In the genomic region with DNA sequence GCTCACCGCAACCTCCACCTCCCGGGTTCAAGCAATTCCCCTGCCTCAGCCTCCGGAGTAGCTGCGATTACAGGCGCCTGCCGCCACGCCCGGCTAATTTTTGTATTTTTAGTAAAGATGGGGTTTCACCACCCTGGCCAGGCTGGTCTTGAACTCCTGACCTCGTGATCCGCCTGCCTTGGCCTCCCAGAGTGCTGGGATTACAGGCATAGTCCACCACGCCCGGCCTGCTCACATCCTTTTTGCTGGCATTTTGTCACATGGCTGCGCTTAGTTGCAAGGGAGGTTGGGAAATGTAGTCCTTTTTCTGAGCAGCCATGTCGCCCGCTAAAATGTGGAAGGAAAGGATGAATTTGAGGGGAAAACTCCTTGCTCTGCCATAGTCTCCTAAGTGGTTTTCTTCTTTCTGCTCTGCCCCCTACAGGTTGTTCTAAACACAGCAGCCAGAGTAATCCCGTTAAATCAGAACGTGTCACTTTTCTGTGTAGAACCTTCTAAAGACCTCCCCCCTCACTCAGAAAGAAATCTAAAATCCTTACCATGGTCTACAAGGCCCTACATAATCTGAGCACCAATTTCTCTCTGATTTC, we compare ENCODE assay signal across 8 cellular contexts. TPM values are rescaled to one million over a fixed set of nuclear protein-coding genes. Genes with fewer than 3 reads are reported as not detected.
DNase-seq lines count a peak whose midpoint lies in the region; ATAC-seq and TF ChIP-seq lines count a peak whose summit lies in the region.

No MANE protein-coding gene starts in this region.

- H3K4me3 Mint-ChIP-seq in mesothelial cell of epicardium, result no peak overlapping the region

- no peaks in the 10 kb centered on the region for H3K9me3 Mint-ChIP-seq in mesothelial cell of epicardium

- DNase-seq in AG04450 (ENCODE audit: low read depth, low spot score), result peak; percentile 39
- DNase-seq in RPMI7951 (ENCODE audit: low read depth), result peak; percentile 79
- DNase-seq in erythroblast (lab: John Stamatoyannopoulos, UW), result peak; percentile 58 to 70
- DNase-seq in mesothelial cell of epicardium (ENCODE audit: low spot score in 2 of 2, unreplicated experiment in 2 of 2), result no peak
- no peak for DNase-seq in GM19238 (ENCODE audit: insufficient read length, low spot score)
- no peak for DNase-seq in NCI-H1436 treated with DMSO at 0.1 percent for 48 hours (lab: John Stamatoyannopoulos, UW)

- H3K27ac Mint-ChIP-seq in mesothelial cell of epicardium, result peak overlapping the region; percentile 77

- H3K27ac ChIP-seq in AG04450 (ENCODE audit: low read depth, low read length), result no peak overlapping the region

- no peak for ATAC-seq in GM18505 (IDR thresholded peaks at IDR 0.05; ENCODE audit: unreplicated experiment)

- no peak for TF ChIP-seq POLR2A in erythroblast (IDR thresholded peaks at IDR 0.05; ENCODE audit: low read length)
- no peak for TF ChIP-seq POLR2A in GM18505 (IDR thresholded peaks at IDR 0.05; ENCODE audit: borderline replicate concordance, extremely low read depth, insufficient read depth, insufficient read length)

- H3K27me3 Mint-ChIP-seq in mesothelial cell of epicardium (ENCODE audit: low read depth), result no peaks in the 10 kb centered on the region

- no peaks in the 10 kb centered on the region for H3K9me3 ChIP-seq in AG04450 (ENCODE audit: control insufficient read depth, insufficient read depth, low read length)

- H3K36me3 Mint-ChIP-seq in mesothelial cell of epicardium, result no peaks in the 10 kb centered on the region

- POLR2A ChIA-PET in AG04450 (lab: Yijun Ruan, JAX), result no interaction called here

- TF ChIP-seq CTCF in AG04450 (IDR thresholded peaks at IDR 0.05; ENCODE audit: low read depth, low read length) (peak; percentile 48), GM12875 (IDR thresholded peaks at IDR 0.05; ENCODE audit: borderline replicate concordance, insufficient read depth, low read depth, low read length) (peak; percentile 49; the same call in 1 of the 2 replicates), mesothelial cell of epicardium (IDR thresholded peaks at IDR 0.05; ENCODE audit: unreplicated experiment) (peak; percentile 62)

- peaks cover 4% of the 10 kb centered on the region for H3K27me3 ChIP-seq in AG04450 (ENCODE audit: control insufficient read depth, insufficient read depth, low read length)

- peaks cover 28% of the 10 kb centered on the region for H3K4me1 Mint-ChIP-seq in mesothelial cell of epicardium

- H3K4me3 ChIP-seq in AG04450 (ENCODE audit: low read depth, low read length) (no peak overlapping the region), GM12875 (ENCODE audit: low read depth, low read length) (no peak overlapping the region)

- CTCF ChIA-PET in AG04450 (lab: Charles Lee), result no interaction called here

RNA-seq across cellular contexts. Expression of gene HSPA9, which starts 57.8 kb away (rescaled TPM):
- 194 and 207 TPM in 2 replicates for polyA plus RNA-seq in AG04450 (2011; rRNA removed)
- polyA minus RNA-seq in AG04450 (2011; rRNA and poly(A)+ RNA removed), result 222 and 266 TPM in 2 replicates
- 172 and 209 TPM in 2 replicates for total RNA-seq in RPMI7951 (2014; rRNA removed; shearing (Covaris generic))
- total RNA-seq in mesothelial cell of epicardium, result 157 to 165 TPM (median 160 TPM) in 3 replicates

Comparison
In these comparisons a context has a peak if more than half of its experiments do, and no peak if none do; other contexts are left out.
1. DNase-seq: peak in AG04450 (single experiment), RPMI7951 (single experiment) and erythroblast (2 of 2); none in mesothelial cell of epicardium (0 of 2), GM19238 (single experiment) and NCI-H1436 treated with DMSO at 0.1 percent for 48 hours (single experiment).
2. Peak in every context shown above with its lines, with median percentiles within 50 percentile points of each other: CTCF ChIP-seq.